Comparison of ENCODE assay signal across 14 cellular contexts in the genomic region with DNA sequence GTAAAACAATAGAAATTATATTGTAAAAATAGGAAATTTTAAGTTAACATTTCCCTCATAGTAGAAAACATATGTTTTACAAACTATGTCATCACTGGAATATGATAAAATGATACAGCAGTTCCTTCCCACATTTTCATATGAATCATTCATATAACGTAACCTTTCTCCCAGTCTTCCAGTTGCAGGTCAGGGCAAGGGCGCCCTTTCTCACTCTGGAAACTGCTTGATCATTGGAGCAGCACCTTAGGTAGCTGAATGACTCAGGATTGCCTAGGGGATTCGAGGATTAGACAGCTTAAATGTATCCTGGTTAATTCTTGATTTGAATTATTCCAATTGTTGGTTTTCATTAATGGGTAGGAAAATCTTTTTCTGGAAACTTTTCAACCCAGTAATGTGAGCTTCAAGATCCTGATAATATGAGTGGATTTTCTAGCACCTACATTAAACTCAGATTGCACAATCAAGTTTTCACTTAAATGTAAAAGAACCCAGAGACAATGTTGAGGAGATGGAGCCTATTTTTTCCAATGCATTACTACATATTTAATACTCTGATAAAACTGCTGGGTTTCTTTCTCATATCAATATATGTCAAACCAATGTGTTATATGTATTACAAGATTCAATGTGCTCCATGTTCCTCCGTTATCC. TPM values are rescaled to one million over a fixed set of nuclear protein-coding genes. Genes with fewer than 3 reads are reported as not detected.
A peak's percentile ranks its signal among the peaks of the same experiment; 100 is the strongest.
DNase-seq lines count a peak whose midpoint lies in the region; ATAC-seq, FAIRE-seq and TF ChIP-seq lines count a peak whose summit lies in the region.
"Had no signal": no experiment of that assay in that cellular context is flagged by ENCODE, and none has a peak within 500 bp of the region (broad histone marks: within the 10 kb centered on the region; RNA-seq: fewer than 3 reads in every experiment).

No MANE protein-coding gene starts in this region.

- TF ChIP-seq POLR2A in K562 (conservative IDR thresholded peaks at IDR 0.05), result no peak

- intact Hi-C loops in K562 (cut with micrococcal nuclease), result no loop called here

- peaks cover 34% of the 10 kb centered on the region for H3K4me1 ChIP-seq in ACC112 (ENCODE audit: control insufficient read depth, insufficient read depth, low read length, unreplicated experiment)
- no peaks in the 10 kb centered on the region for H3K4me1 ChIP-seq in K562 (replicated peaks in 1 of 2; ENCODE audit: control insufficient read depth in 2 of 2, insufficient read depth in 2 of 2, low read length in 2 of 2)

- H2AFZ ChIP-seq in ACC112 (ENCODE audit: low read length, unreplicated experiment) (no peak overlapping the region), K562 (ENCODE audit: low read depth, low read length) (no peak overlapping the region)

- DNase-seq in HT1080 (ENCODE audit: low read depth) (peak; percentile 87), K562 (ENCODE audit: extremely low read depth in 1 of 4, low spot score in 3 of 4) (no peak), hepatic stellate cell (ENCODE audit: low spot score) (peak; percentile 23), GM13976 (ENCODE audit: low spot score) (no peak)
- no peak for DNase-seq in activated CD8-positive, alpha-beta T cell treated with anti-CD3 and anti-CD28 coated beads, Interleukin-2, amount 10 ng/mL, durations not matched to agents 7 days and 5 days
- DNase-seq: islet precursor cell, NCI-H2029 treated with DMSO at 0.1 percent for 48 hours, T-cell had no signal

- ATAC-seq in K562, result no peak
- ATAC-seq in GM18498 (IDR thresholded peaks at IDR 0.05; ENCODE audit: unreplicated experiment), result no peak
- ATAC-seq in GM19452 (IDR thresholded peaks at IDR 0.05; ENCODE audit: unreplicated experiment), result no peak
- no peak for ATAC-seq in activated CD8-positive, alpha-beta T cell treated with anti-CD3 and anti-CD28 coated beads, Interleukin-2, amount 10 ng/mL, durations not matched to agents 7 days and 5 days
- ATAC-seq: natural killer cell treated with Interleukin-12 subunit alpha and Interleukin-12 subunit beta and Interleukin-15 and Interleukin-18, amount 100 ng/mL, for 72 hours; T-cell had no signal

- no peak overlapping the region for H3K4me3 Mint-ChIP-seq in activated CD8-positive, alpha-beta T cell treated with anti-CD3 and anti-CD28 coated beads, Interleukin-2, amount 10 ng/mL, durations not matched to agents 7 days and 5 days
- H3K4me3 Mint-ChIP-seq: activated T-helper 1 cell treated with anti-CD3 and anti-CD28 coated beads, Interleukin-12 subunit alpha, Interleukin-12 subunit beta, Interleukin-2, Interleukin-4 antibody, amounts not matched to agents 30 ng/mL and 10 ng/mL and 1 ng/mL, durations not matched to agents 14 hours and 24 hours and 36 hours; brain; natural killer cell treated with Interleukin-12 subunit alpha and Interleukin-12 subunit beta and Interleukin-15 and Interleukin-18, amount 100 ng/mL, for 72 hours; T-cell had no signal

- no peaks in the 10 kb centered on the region for H3K27me3 Mint-ChIP-seq in activated CD8-positive, alpha-beta T cell treated with anti-CD3 and anti-CD28 coated beads, Interleukin-2, amount 10 ng/mL, durations not matched to agents 7 days and 5 days (ENCODE audit: low read depth)
- H3K27me3 Mint-ChIP-seq: brain, T-cell had no signal

- TF ChIP-seq CTCF in K562 (IDR thresholded peaks at IDR 0.05 in 2 of 3, conservative IDR thresholded peaks at IDR 0.05 in 1 of 3; ENCODE audit: insufficient read depth in 2 of 3, low read depth in 1 of 3, low read length in 3 of 3) (no peak), GM13976 (IDR thresholded peaks at IDR 0.05; ENCODE audit: borderline replicate concordance, control extremely low read depth, extremely low read depth, insufficient read depth, missing control alignments) (no peak)

- H3K27ac Mint-ChIP-seq in activated CD8-positive, alpha-beta T cell treated with anti-CD3 and anti-CD28 coated beads, Interleukin-2, amount 10 ng/mL, durations not matched to agents 7 days and 5 days, result no peak overlapping the region
- H3K27ac Mint-ChIP-seq: activated T-helper 1 cell treated with anti-CD3 and anti-CD28 coated beads, Interleukin-12 subunit alpha, Interleukin-12 subunit beta, Interleukin-2, Interleukin-4 antibody, amounts not matched to agents 30 ng/mL and 10 ng/mL and 1 ng/mL, durations not matched to agents 14 hours and 24 hours and 36 hours; brain; natural killer cell treated with Interleukin-12 subunit alpha and Interleukin-12 subunit beta and Interleukin-15 and Interleukin-18, amount 100 ng/mL, for 72 hours; T-cell had no signal

- H4K20me1 ChIP-seq in K562 (replicated peaks; ENCODE audit: control insufficient read depth, insufficient read depth, low read length), result no peaks in the 10 kb centered on the region

- in situ Hi-C loops in K562 (cut with MboI), result no loop called here
- in situ Hi-C loops in GM13976 (cut with MboI; ENCODE audit: low sequenced_read_pairs, unreplicated experiment), result no loop called here

- H3K27me3 ChIP-seq in ACC112 (ENCODE audit: insufficient read depth, low read length) (no peaks in the 10 kb centered on the region), K562 (ENCODE audit: control insufficient read depth in 2 of 2, insufficient read depth in 2 of 2, low read length in 2 of 2) (no peaks in the 10 kb centered on the region)

- no peak overlapping the region for H3K4me2 ChIP-seq in K562 (ENCODE audit: insufficient read depth, low read length)

- no peak for TF ChIP-seq RAD21 in K562 (CRISPR knock-in tag; conservative IDR thresholded peaks at IDR 0.05 in 1 of 2, IDR thresholded peaks at IDR 0.05 in 1 of 2)

- H3K9me3 ChIP-seq in K562 (replicated peaks; ENCODE audit: control insufficient read depth, insufficient read depth, low read depth, low read length), result no peaks in the 10 kb centered on the region

- CTCF ChIA-PET in K562 (lab: Yijun Ruan, JAX; ENCODE audit: low intra/inter-chr PET ratio), result no interaction called here
- CTCF ChIA-PET in activated CD8-positive, alpha-beta T cell treated with anti-CD3 and anti-CD28 coated beads, Interleukin-2, amount 10 ng/mL, durations not matched to agents 7 days and 5 days (lab: Charles Lee), result interaction anchor here (5.6 kb wide), 1 partner anchor 11 kb away, joined by 23 read pairs; no protein-coding TSS in a partner anchor

- no peak for TF ChIP-seq EP300 in K562 (IDR thresholded peaks at IDR 0.05; ENCODE audit: low read length)

- no peaks in the 10 kb centered on the region for H3K36me3 ChIP-seq in ACC112 (ENCODE audit: insufficient read depth, low read length)
- no peaks in the 10 kb centered on the region for H3K36me3 ChIP-seq in K562 (ENCODE audit: control insufficient read depth, insufficient read depth, low read length)

- no TSS peak for BruUV-seq in K562 (replicated peaks; lab: Mats Ljungman, UMichigan)

- no peaks in the 10 kb centered on the region for H3K9me3 Mint-ChIP-seq in activated CD8-positive, alpha-beta T cell treated with anti-CD3 and anti-CD28 coated beads, Interleukin-2, amount 10 ng/mL, durations not matched to agents 7 days and 5 days (ENCODE audit: insufficient read depth)
- H3K9me3 Mint-ChIP-seq: activated T-helper 1 cell treated with anti-CD3 and anti-CD28 coated beads, Interleukin-12 subunit alpha, Interleukin-12 subunit beta, Interleukin-2, Interleukin-4 antibody, amounts not matched to agents 30 ng/mL and 10 ng/mL and 1 ng/mL, durations not matched to agents 14 hours and 24 hours and 36 hours; brain; natural killer cell treated with Interleukin-12 subunit alpha and Interleukin-12 subunit beta and Interleukin-15 and Interleukin-18, amount 100 ng/mL, for 72 hours; T-cell had no signal

- H3K79me2 ChIP-seq in ACC112 (ENCODE audit: control insufficient read depth, insufficient read depth, low read length, unreplicated experiment), result no peaks in the 10 kb centered on the region
- no peaks in the 10 kb centered on the region for H3K79me2 ChIP-seq in K562 (ENCODE audit: control insufficient read depth, insufficient read depth, low read length)

- H3K9ac ChIP-seq in K562 (ENCODE audit: insufficient read depth in 1 of 2, low read depth in 2 of 2, low read length in 2 of 2), result no peak overlapping the region

- peaks cover 27% of the 10 kb centered on the region for H3K4me1 Mint-ChIP-seq in activated CD8-positive, alpha-beta T cell treated with anti-CD3 and anti-CD28 coated beads, Interleukin-2, amount 10 ng/mL, durations not matched to agents 7 days and 5 days (ENCODE audit: low read depth)

- H3K9me1 ChIP-seq in K562 (ENCODE audit: control insufficient read depth, insufficient read depth, low read length), result no peaks in the 10 kb centered on the region

- H3K4me3 ChIP-seq in ACC112 (ENCODE audit: low read depth, low read length) (peak overlapping the region; percentile 24; the same call in 1 of the 2 replicates), K562 (no peak overlapping the region)

- POLR2A ChIA-PET in K562 (lab: Yijun Ruan, JAX), result no interaction called here
- POLR2A ChIA-PET in activated CD8-positive, alpha-beta T cell treated with anti-CD3 and anti-CD28 coated beads, Interleukin-2, amount 10 ng/mL, durations not matched to agents 7 days and 5 days (lab: Charles Lee), result no interaction called here

- no peak for FAIRE-seq in K562 (lab: Jason Lieb, UNC)

- peak overlapping the region; percentile 84 for H3K27ac ChIP-seq in ACC112 (ENCODE audit: low read depth, low read length)
- H3K27ac ChIP-seq in K562 (ENCODE audit: extremely low read depth, low read depth, low read length), result no peak overlapping the region

- H3K36me3 Mint-ChIP-seq in activated CD8-positive, alpha-beta T cell treated with anti-CD3 and anti-CD28 coated beads, Interleukin-2, amount 10 ng/mL, durations not matched to agents 7 days and 5 days (ENCODE audit: low read depth), result no peaks in the 10 kb centered on the region
- H3K36me3 Mint-ChIP-seq: brain; natural killer cell treated with Interleukin-12 subunit alpha and Interleukin-12 subunit beta and Interleukin-15 and Interleukin-18, amount 100 ng/mL, for 72 hours; T-cell had no signal

- WGBS in K562 (ENCODE audit: insufficient coverage, low coverage, missing lambda C conversion rate), result 54% methylated on average over 4 of the region's 4 CpGs

RNA-seq across cellular contexts. Expression of a gene that starts 32.6 kb away (rescaled TPM):
- 613 and 627 TPM in 2 replicates for total RNA-seq in HT1080 (2014; rRNA removed; shearing (Covaris generic))
- 659 and 679 TPM in 2 replicates for polyA plus RNA-seq in HT1080 (2015; cell fraction: cytosol; rRNA removed)
- polyA plus RNA-seq in HT1080 (2015; cell fraction: nucleus; rRNA removed), result 1,039 and 1,113 TPM in 2 replicates
- total RNA-seq in K562 (2011; cell fraction: chromatin; rRNA removed; ENCODE audit: low replicate concordance), result 84.5 and 286 TPM in 2 replicates
- total RNA-seq in K562 (2011; cell fraction: nucleolus; rRNA removed), result 63.2 and 89.4 TPM in 2 replicates
- 161 and 202 TPM in 2 replicates for total RNA-seq in K562 (2011; cell fraction: nucleoplasm; rRNA removed)
- total RNA-seq in K562 (2014; rRNA removed), result 395 and 406 TPM in 2 replicates
- total RNA-seq in K562 (2014; rRNA removed; fragmentation: Illumina TruSeq; extraction: Trizol), result 699 and 816 TPM in 2 replicates
- 445 and 472 TPM in 2 replicates for total RNA-seq in K562 (2015; rRNA removed; fragmentation: Illumina TruSeq; extraction: Trizol)
- total RNA-seq in K562 (2021), result 407 and 423 TPM in 2 replicates
- 560 and 820 TPM in 2 replicates for polyA plus RNA-seq in K562 (2011; rRNA removed)
- polyA plus RNA-seq in K562 (2011; cell fraction: cytosol; rRNA removed), result 136 and 244 TPM in 2 replicates
- 168 and 258 TPM in 2 replicates for polyA plus RNA-seq in K562 (2011; cell fraction: nucleus; rRNA removed)
- 427 and 491 TPM in 2 replicates for polyA plus RNA-seq in K562 (2012)
- polyA plus RNA-seq in K562 (2014; fragmentation: Illumina TruSeq; extraction: Trizol), result 603 and 620 TPM in 2 replicates
- polyA plus RNA-seq in K562 (2014; fragmentation: Nextera tagmentation; extraction: Ambion mirVana), result 1,000 to 10,000 TPM in 1 of 2 experiments, 100 to 1,000 TPM in 1; 940 to 1,298 TPM
- polyA plus RNA-seq in K562 (2014; rRNA removed), result 529 and 544 TPM in 2 replicates
- 415 and 433 TPM in 2 replicates for polyA minus RNA-seq in K562 (2011; rRNA and poly(A)+ RNA removed)
- 143 and 163 TPM in 2 replicates for polyA minus RNA-seq in K562 (2011; cell fraction: cytosol; rRNA and poly(A)+ RNA removed)
- polyA minus RNA-seq in K562 (2011; cell fraction: nucleus; rRNA and poly(A)+ RNA removed), result 111 and 232 TPM in 2 replicates
- 10 to 100 TPM; 88.2 to 90.8 TPM for total RNA-seq in activated CD8-positive, alpha-beta T cell treated with anti-CD3 and anti-CD28 coated beads, Interleukin-2, amount 10 ng/mL, durations not matched to agents 7 days and 5 days

Comparison
In these comparisons a context has a peak if more than half of its experiments do, and no peak if none do; other contexts are left out.
1. DNase-seq: peak in HT1080 (single experiment) and hepatic stellate cell (single experiment); none in K562 (0 of 4), activated CD8-positive, alpha-beta T cell treated with anti-CD3 and anti-CD28 coated beads, Interleukin-2, amount 10 ng/mL, durations not matched to agents 7 days and 5 days (single experiment) and GM13976 (single experiment).